Comparison of ENCODE assay signal across 21 cellular contexts in the genomic region with DNA sequence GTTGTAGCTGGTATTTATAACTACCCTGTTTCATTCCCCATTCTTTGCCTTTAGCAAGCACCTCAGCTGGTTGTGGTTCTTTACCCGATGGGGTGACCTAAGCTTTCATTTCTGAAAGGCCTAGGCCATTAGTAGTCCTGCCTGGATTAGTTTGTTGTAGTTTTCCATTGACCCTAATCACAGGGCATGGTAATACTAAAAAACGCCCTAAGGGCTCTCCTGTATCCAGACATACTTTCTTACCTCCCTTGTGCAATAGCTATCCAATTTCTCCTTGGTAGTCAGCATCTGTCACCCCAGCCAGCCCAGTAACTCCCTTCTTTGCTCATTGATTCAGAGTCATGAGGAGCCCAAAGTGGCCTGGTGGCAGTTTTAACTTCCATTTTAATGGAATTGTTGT. TPM values are rescaled to one million over a fixed set of nuclear protein-coding genes. Genes with fewer than 3 reads are reported as not detected.
DNase-seq lines count a peak whose midpoint lies in the region; ATAC-seq, FAIRE-seq and TF ChIP-seq lines count a peak whose summit lies in the region.
"Had no signal": no experiment of that assay in that cellular context is flagged by ENCODE, and none has a peak within 500 bp of the region (broad histone marks: within the 10 kb centered on the region; RNA-seq: fewer than 3 reads in every experiment).

No MANE protein-coding gene starts in this region.

- H4K5ac ChIP-seq in mesendoderm (ENCODE audit: low read length), result no peak overlapping the region

- H3K36me3 ChIP-seq in GM12878 (ENCODE audit: control insufficient read depth in 2 of 2, insufficient read depth in 2 of 2, low read length in 1 of 2) (peaks cover 2 to 9% of the 10 kb centered on the region in 2 experiments), keratinocyte (ENCODE audit: control insufficient read depth in 2 of 2, extremely low read depth in 1 of 2, insufficient read depth in 2 of 2, low read length in 2 of 2) (no peaks in the 10 kb centered on the region), mesendoderm (ENCODE audit: control insufficient read depth, insufficient read depth, low read length) (no peaks in the 10 kb centered on the region)
- H3K36me3 ChIP-seq: BLaER1 had no signal

- no peak overlapping the region for H2BK5ac ChIP-seq in mesendoderm (ENCODE audit: low read length)

- RAD21 ChIA-PET in GM12878 (lab: Charles Lee; ENCODE audit: unreplicated experiment), result interaction anchor here (0.6 to 2.3 kb wide), 3 partner anchors 16 to 56 kb away, joined by 3 to 7 read pairs (median 4); no protein-coding TSS in a partner anchor

- no peak for TF ChIP-seq POLR2A in GM12878 (IDR thresholded peaks at IDR 0.05; ENCODE audit: low read depth, low read length)

- no peak for TF ChIP-seq RAD21 in GM12878 (IDR thresholded peaks at IDR 0.05; ENCODE audit: insufficient read depth, low read depth, low read length)

- H3K4me3 ChIP-seq in GM12878 (no peak overlapping the region), keratinocyte (ENCODE audit: control insufficient read depth in 2 of 3, extremely low read depth in 1 of 3, insufficient read depth in 2 of 3, low read depth in 1 of 3, low read length in 3 of 3) (no peak overlapping the region), mesendoderm (ENCODE audit: low read length) (no peak overlapping the region)
- H3K4me3 ChIP-seq: BLaER1, dorsolateral prefrontal cortex, upper lobe of left lung had no signal

- dilution Hi-C loops in keratinocyte (cut with MboI; ENCODE audit: extremely low pct_ligation_motif_present, low sequenced_read_pairs), result no loop called here

- H4K20me1 ChIP-seq in GM12878 (ENCODE audit: control insufficient read depth, insufficient read depth) (no peaks in the 10 kb centered on the region), keratinocyte (ENCODE audit: control insufficient read depth, extremely low read depth, insufficient read depth, low read length) (no peaks in the 10 kb centered on the region)
- H4K20me1 ChIP-seq: BLaER1 had no signal

- no peak overlapping the region for H3K56ac ChIP-seq in mesendoderm (ENCODE audit: low read length)

- no peaks in the 10 kb centered on the region for H3K27me3 Mint-ChIP-seq in activated naive CD8-positive, alpha-beta T cell treated with anti-CD3 and anti-CD28 coated beads for 36 hours

- intact Hi-C loops in GM12878 (cut with micrococcal nuclease; ENCODE audit: unreplicated experiment), result no loop called here

- no peaks in the 10 kb centered on the region for H3K27me3 ChIP-seq in GM12878 (replicated peaks in 1 of 2; ENCODE audit: control insufficient read depth in 2 of 2, insufficient read depth in 2 of 2, low read length in 1 of 2)
- no peaks in the 10 kb centered on the region for H3K27me3 ChIP-seq in keratinocyte (ENCODE audit: control insufficient read depth, extremely low read depth, insufficient read depth, low read length)
- no peaks in the 10 kb centered on the region for H3K27me3 ChIP-seq in mesendoderm (ENCODE audit: insufficient read depth, low read length, poor library complexity)
- H3K27me3 ChIP-seq: dorsolateral prefrontal cortex, upper lobe of left lung had no signal

- POLR2A ChIA-PET in GM12878 (lab: Charles Lee), result interaction anchor here (0.9 to 1.1 kb wide), 2 partner anchors 14 to 19 kb away, joined by 3 to 5 read pairs; no protein-coding TSS in a partner anchor

- H3K9me3 Mint-ChIP-seq in activated naive CD8-positive, alpha-beta T cell treated with anti-CD3 and anti-CD28 coated beads for 36 hours, result no peaks in the 10 kb centered on the region
- H3K9me3 Mint-ChIP-seq: activated naive CD4-positive, alpha-beta T cell treated with anti-CD3 and anti-CD28 coated beads for 36 hours; H9 had no signal

- FAIRE-seq in HTR-8/SVneo (lab: Jason Lieb, UNC) (no peak), GM12878 (lab: Jason Lieb, UNC) (no peak), keratinocyte (lab: Jason Lieb, UNC) (no peak)

- no peak overlapping the region for H3K27ac Mint-ChIP-seq in activated naive CD8-positive, alpha-beta T cell treated with anti-CD3 and anti-CD28 coated beads for 36 hours
- H3K27ac Mint-ChIP-seq: activated naive CD4-positive, alpha-beta T cell treated with anti-CD3 and anti-CD28 coated beads for 36 hours; H9 had no signal

- no peak overlapping the region for H3K23ac ChIP-seq in mesendoderm (ENCODE audit: low read length)

- no peak overlapping the region for H2AFZ ChIP-seq in GM12878 (ENCODE audit: control insufficient read depth, low read depth, low read length)
- no peak overlapping the region for H2AFZ ChIP-seq in keratinocyte (ENCODE audit: control insufficient read depth, low read length)

- H3K79me2 ChIP-seq in GM12878 (ENCODE audit: control insufficient read depth, insufficient read depth, low read length), result no peaks in the 10 kb centered on the region; the same call in none of the 2 replicates
- no peaks in the 10 kb centered on the region for H3K79me2 ChIP-seq in keratinocyte (ENCODE audit: control insufficient read depth, insufficient read depth, low read length)
- no peaks in the 10 kb centered on the region for H3K79me2 ChIP-seq in mesendoderm (ENCODE audit: control insufficient read depth, insufficient read depth, low read length)

- H3K4me1 ChIP-seq in GM12878 (ENCODE audit: control insufficient read depth, insufficient read depth, low read length) (peaks cover 29% of the 10 kb centered on the region), keratinocyte (ENCODE audit: control insufficient read depth, extremely low read depth, insufficient read depth, low read length) (no peaks in the 10 kb centered on the region), mesendoderm (ENCODE audit: control insufficient read depth, low read depth, low read length) (peaks cover 3% of the 10 kb centered on the region)

- H3K27ac ChIP-seq in GM12878 (ENCODE audit: control insufficient read depth, insufficient read depth), result no peak overlapping the region
- H3K27ac ChIP-seq in keratinocyte (ENCODE audit: control insufficient read depth, insufficient read depth, low read length), result no peak overlapping the region
- H3K27ac ChIP-seq in mesendoderm (ENCODE audit: low read depth, low read length), result no peak overlapping the region
- H3K27ac ChIP-seq: BLaER1, upper lobe of left lung had no signal

- TF ChIP-seq CTCF in GM12878 (IDR thresholded peaks at IDR 0.05 in 2 of 3, conservative IDR thresholded peaks at IDR 0.05 in 1 of 3; ENCODE audit: control insufficient read depth in 2 of 3, extremely low read depth in 1 of 3, insufficient read depth in 1 of 3, low read depth in 3 of 3, low read length in 3 of 3), result no peak
- TF ChIP-seq CTCF in keratinocyte (optimal IDR thresholded peaks at IDR 0.05 in 1 of 3, IDR thresholded peaks at IDR 0.05 in 1 of 3, conservative IDR thresholded peaks at IDR 0.05 in 1 of 3; ENCODE audit: extremely low read depth in 1 of 3, insufficient read depth in 2 of 3, low read length in 3 of 3), result no peak

- no peak overlapping the region for H3K18ac ChIP-seq in mesendoderm (ENCODE audit: low read length)

- no peak overlapping the region for H3K4ac ChIP-seq in mesendoderm (ENCODE audit: low read depth, low read length)

- H2AK5ac ChIP-seq in mesendoderm (ENCODE audit: low read length), result no peak overlapping the region

- H3K9me3 ChIP-seq in GM12878 (replicated peaks; ENCODE audit: control insufficient read depth, insufficient read depth, low read length) (no peaks in the 10 kb centered on the region), keratinocyte (ENCODE audit: control insufficient read depth, low read depth, low read length) (no peaks in the 10 kb centered on the region)
- H3K9me3 ChIP-seq: BLaER1, upper lobe of left lung had no signal

- H2BK15ac ChIP-seq in mesendoderm (replicated peaks; ENCODE audit: low read depth), result no peak overlapping the region

- ATAC-seq in GM12878, result no peak
- ATAC-seq in GM19397 (IDR thresholded peaks at IDR 0.05; ENCODE audit: unreplicated experiment), result no peak

- TF ChIP-seq EP300 in GM12878 (IDR thresholded peaks at IDR 0.05; ENCODE audit: borderline replicate concordance in 1 of 2, control insufficient read depth in 1 of 2, low read depth in 2 of 2, low read length in 2 of 2), result no peak

- WGBS in GM12878 (ENCODE audit: insufficient coverage, insufficient replicate concordance, low lambda C conversion rate, missing lambda C conversion rate), result 36% methylated on average over 2 of the region's 2 CpGs
- no CpG with 5 or more reads among the region's 2 CpGs for WGBS in mesendoderm (ENCODE audit: extremely low coverage, insufficient coverage, low lambda C conversion rate)

- peaks cover 2% of the 10 kb centered on the region for H3K4me1 Mint-ChIP-seq in activated naive CD8-positive, alpha-beta T cell treated with anti-CD3 and anti-CD28 coated beads for 36 hours

- H3K4me3 Mint-ChIP-seq in activated naive CD8-positive, alpha-beta T cell treated with anti-CD3 and anti-CD28 coated beads for 36 hours, result no peak overlapping the region
- H3K4me3 Mint-ChIP-seq: activated naive CD4-positive, alpha-beta T cell treated with anti-CD3 and anti-CD28 coated beads for 36 hours; H9 had no signal

- H3K36me3 Mint-ChIP-seq in activated naive CD8-positive, alpha-beta T cell treated with anti-CD3 and anti-CD28 coated beads for 36 hours, result no peaks in the 10 kb centered on the region

- H4K8ac ChIP-seq in mesendoderm (ENCODE audit: low read depth, low read length), result no peak overlapping the region

- H2BK120ac ChIP-seq in mesendoderm (ENCODE audit: low read depth, low read length), result no peak overlapping the region

- in situ Hi-C loops in Caki2 (cut with HindIII; ENCODE audit: low pct_unique_long_range_greater_than_20kb, low sequenced_read_pairs), result no loop called here
- in situ Hi-C loops in GM12878 (cut with MboI), result no loop called here

- H3K9ac ChIP-seq in GM12878 (ENCODE audit: control insufficient read depth, insufficient read depth, low read length), result no peak overlapping the region
- no peak overlapping the region for H3K9ac ChIP-seq in keratinocyte (ENCODE audit: control insufficient read depth, extremely low read depth, insufficient read depth, low read length)
- no peak overlapping the region for H3K9ac ChIP-seq in mesendoderm (ENCODE audit: low read length)
- H3K9ac ChIP-seq: BLaER1 had no signal

- SMC1A ChIA-PET in GM12878 (lab: Charles Lee; ENCODE audit: uncharacterized antibody, unreplicated experiment), result interaction anchor here (0.7 to 5.2 kb wide), 6 partner anchors 8 to 74 kb away, joined by 3 to 33 read pairs (median 11); no protein-coding TSS in a partner anchor

- DNase-seq in Caki2 (ENCODE audit: low read depth), result peak; percentile 56
- peak; percentile 45 for DNase-seq in HTR-8/SVneo (ENCODE audit: insufficient read length, low spot score)
- DNase-seq in GM12878 (ENCODE audit: low read depth, low spot score), result no peak
- DNase-seq in keratinocyte (ENCODE audit: low read depth, low spot score), result peak; percentile 13
- no peak for DNase-seq in HuH-7 (ENCODE audit: low spot score)
- no peak for DNase-seq in mesendoderm
- DNase-seq in activated naive CD8-positive, alpha-beta T cell treated with anti-CD3 and anti-CD28 coated beads for 36 hours, result no peak
- DNase-seq: activated CD4-positive, CD25-positive, alpha-beta regulatory T cell; activated naive CD4-positive, alpha-beta T cell treated with anti-CD3 and anti-CD28 coated beads for 36 hours; DMS53; dorsolateral prefrontal cortex; H9; KG1; midbrain; NCI-H1436; NCI-H510A treated with DMSO at 0.1 percent for 48 hours; stimulated activated naive CD4-positive, alpha-beta T cell; T-helper 1 cell; upper lobe of left lung had no signal

- H3K9me1 ChIP-seq in keratinocyte (ENCODE audit: control insufficient read depth, extremely low read depth, insufficient read depth, low read length), result no peaks in the 10 kb centered on the region

- CTCF ChIA-PET in GM12878 (lab: Yijun Ruan, JAX), result interaction anchor here (1.2 to 3.3 kb wide), 6 partner anchors 14 to 91 kb away, joined by 3 to 21 read pairs (median 5); no protein-coding TSS in a partner anchor

- no TSS peak for BruUV-seq in GM12878 (replicated peaks; lab: Mats Ljungman, UMichigan)

- H3K4me2 ChIP-seq in GM12878 (ENCODE audit: control insufficient read depth, insufficient read depth), result no peak overlapping the region
- H3K4me2 ChIP-seq in keratinocyte (ENCODE audit: control insufficient read depth, extremely low read depth, insufficient read depth, low read depth, low read length), result no peak overlapping the region
- H3K4me2 ChIP-seq in mesendoderm (ENCODE audit: low read length), result no peak overlapping the region
- H3K4me2 ChIP-seq: BLaER1 had no signal

- H3K79me1 ChIP-seq in mesendoderm (ENCODE audit: low read length), result no peaks in the 10 kb centered on the region

RNA-seq across cellular contexts. Expression of gene TMOD1, which starts 24.0 kb away (rescaled TPM):
- total RNA-seq in Caki2 (2014; rRNA removed; shearing (Covaris generic); ENCODE audit: low replicate concordance), result 19.4 and 25.7 TPM in 2 replicates
- 33.9 and 37.2 TPM in 2 replicates for total RNA-seq in GM12878 (2013; cell fraction: nucleolus; rRNA removed)
- total RNA-seq in GM12878 (2014; rRNA removed), result 8.4 and 8.5 TPM in 2 replicates
- 13.9 and 15.0 TPM in 2 replicates for total RNA-seq in GM12878 (2014; rRNA removed; fragmentation: Illumina TruSeq; extraction: Trizol)
- 28.4 and 29.0 TPM in 2 replicates for total RNA-seq in GM12878 (2021)
- 18.8 TPM for polyA plus RNA-seq in GM12878 (2011; ENCODE audit: low read depth)
- polyA plus RNA-seq in GM12878 (2011; rRNA removed), result 4.0 and 4.9 TPM in 2 replicates
- polyA plus RNA-seq in GM12878 (2011; cell fraction: cytosol; rRNA removed), result 3.9 and 5.9 TPM in 2 replicates
- polyA plus RNA-seq in GM12878 (2011; cell fraction: nucleus; rRNA removed), result 5.2 and 5.5 TPM in 2 replicates
- polyA plus RNA-seq in GM12878 (2012), result 20.5 and 27.3 TPM in 2 replicates
- polyA plus RNA-seq in GM12878 (2014; fragmentation: Illumina TruSeq; extraction: Trizol), result 31.3 and 38.8 TPM in 2 replicates
- 10 to 100 TPM; 11.1 to 16.9 TPM for polyA plus RNA-seq in GM12878 (2014; fragmentation: Nextera tagmentation; extraction: Ambion mirVana)
- 13.2 and 13.3 TPM in 2 replicates for polyA plus RNA-seq in GM12878 (2014; rRNA removed)
- polyA plus RNA-seq in GM12878 (2016; fragmentation: Nextera tagmentation; extraction: Ambion mirVana), result 10 to 100 TPM; 27.7 to 44.1 TPM
- polyA minus RNA-seq in GM12878 (2011; rRNA and poly(A)+ RNA removed), result 2.9 and 3.7 TPM in 2 replicates
- 3.2 and 3.7 TPM in 2 replicates for polyA minus RNA-seq in GM12878 (2011; cell fraction: cytosol; rRNA and poly(A)+ RNA removed)
- polyA minus RNA-seq in GM12878 (2011; cell fraction: nucleus; rRNA and poly(A)+ RNA removed), result 1.2 and 2.2 TPM in 2 replicates
- not detected in 3 replicates for polyA plus RNA-seq in keratinocyte
- 0.07 TPM for polyA plus RNA-seq in keratinocyte (2011; ENCODE audit: low read depth)
- polyA plus RNA-seq in keratinocyte (2011; cell fraction: cytosol; rRNA removed), result 0.04 TPM in 1 of 2 replicates, not detected in the other
- polyA plus RNA-seq in keratinocyte (2011; cell fraction: nucleus; rRNA removed), result 0.03 TPM in 1 of 2 replicates, not detected in the other
- 0.28 TPM in 1 of 2 replicates, not detected in the other for polyA plus RNA-seq in keratinocyte (2012; ENCODE audit: low replicate concordance)
- 0.13 TPM in 1 of 3 replicates, not detected in the others for polyA minus RNA-seq in keratinocyte
- not detected for polyA minus RNA-seq in keratinocyte (2011; cell fraction: cytosol; rRNA and poly(A)+ RNA removed)
- not detected in 2 replicates for polyA minus RNA-seq in keratinocyte (2011; cell fraction: nucleus; rRNA and poly(A)+ RNA removed)
- polyA plus RNA-seq in mesendoderm (2013, experiment 1 of 2), result 0.53 TPM
- 0.62 TPM for polyA plus RNA-seq in mesendoderm (2013, experiment 2 of 2)
- 1 to 10 TPM; 1.2 to 1.5 TPM for total RNA-seq in activated naive CD8-positive, alpha-beta T cell treated with anti-CD3 and anti-CD28 coated beads for 36 hours

Comparison
In these comparisons a context has a peak if more than half of its experiments do, and no peak if none do; other contexts are left out.
1. DNase-seq: peak in Caki2 (single experiment), HTR-8/SVneo (single experiment) and keratinocyte (single experiment); none in GM12878 (single experiment), HuH-7 (single experiment), mesendoderm (single experiment) and activated naive CD8-positive, alpha-beta T cell treated with anti-CD3 and anti-CD28 coated beads for 36 hours (single experiment).